Comparison of ENCODE assay signal across 20 cellular contexts in the genomic region with DNA sequence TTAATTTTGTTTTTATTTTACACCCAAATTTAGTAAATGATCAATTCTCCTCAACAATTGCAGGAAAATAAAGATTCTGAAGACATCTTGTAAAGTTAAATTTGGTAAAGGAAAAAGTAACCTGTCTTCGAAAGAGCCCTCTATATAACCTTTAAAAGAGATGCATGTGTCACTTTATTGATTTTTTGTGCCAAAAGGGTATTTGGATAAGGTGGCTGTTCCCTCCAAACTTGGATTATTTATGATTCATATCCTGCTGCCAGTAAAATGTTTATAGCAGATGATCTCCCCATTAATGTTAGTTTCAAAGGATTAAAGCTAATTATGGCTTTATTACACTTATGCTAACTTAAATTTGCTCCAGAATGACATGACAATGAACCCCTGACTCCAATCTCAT.
DNase-seq lines count a peak whose midpoint lies in the region; ATAC-seq, FAIRE-seq and TF ChIP-seq lines count a peak whose summit lies in the region.
"Had no signal": no experiment of that assay in that cellular context is flagged by ENCODE, and none has a peak within 500 bp of the region (broad histone marks: within the 10 kb centered on the region; RNA-seq: fewer than 3 reads in every experiment).

No MANE protein-coding gene starts in this region.

- H3K79me2 ChIP-seq in PC-3 (ENCODE audit: low read length) = no peaks in the 10 kb centered on the region

- ATAC-seq in PC-3 = peak; percentile 89
- ATAC-seq: HepG2 had no signal

- BruUV-seq in A673 (replicated peaks; lab: Mats Ljungman, UMichigan) (no TSS peak), PC-3 (replicated peaks; lab: Mats Ljungman, UMichigan) (no TSS peak)

- H3K4me1 Mint-ChIP-seq in neural crest cell = peaks cover 12% of the 10 kb centered on the region
- H3K4me1 Mint-ChIP-seq: CD8-positive, alpha-beta memory T cell had no signal

- POLR2A ChIA-PET in A673 (lab: Charles Lee; ENCODE audit: low non-redundant PET) = no interaction called here
- POLR2A ChIA-PET in PC-3 (lab: Charles Lee; ENCODE audit: unreplicated experiment) = no interaction called here

- H3K36me3 ChIP-seq in A673 (ENCODE audit: insufficient read depth, low read length, poor library complexity, severe bottlenecking) (no peaks in the 10 kb centered on the region), PC-3 (ENCODE audit: low read depth, low read length) (no peaks in the 10 kb centered on the region), SJCRH30 (no peaks in the 10 kb centered on the region), esophagus squamous epithelium (no peaks in the 10 kb centered on the region)
- H3K36me3 ChIP-seq: BLaER1 had no signal

- H3K4me1 ChIP-seq in A673 (ENCODE audit: insufficient read depth, low read length, poor library complexity, severe bottlenecking) (peaks cover 52% of the 10 kb centered on the region), PC-3 (ENCODE audit: insufficient read depth, low read length) (peaks cover 26% of the 10 kb centered on the region), SJCRH30 (peaks cover 11% of the 10 kb centered on the region), esophagus squamous epithelium (peaks cover 3 to 36% (median 10%) of the 10 kb centered on the region in 3 donors)
- H3K4me1 ChIP-seq: BLaER1, Caco-2 had no signal

- intact Hi-C loops in A673 (cut with micrococcal nuclease; ENCODE audit: unreplicated experiment) = no loop called here
- intact Hi-C loops in PC-3 (cut with micrococcal nuclease) = loop anchor here (5.0 kb wide), 1 partner anchor 94 kb away; no protein-coding TSS in a partner anchor
- intact Hi-C loops in esophagus squamous epithelium (cut with DNase I) = no loop called here

- no peak for FAIRE-seq in RCC 7860 (lab: Jason Lieb, UNC)
- FAIRE-seq: GM18507, HepG2, HTR-8/SVneo had no signal

- H3K27me3 Mint-ChIP-seq in neural crest cell (ENCODE audit: low read depth) = no peaks in the 10 kb centered on the region

- H3K9ac ChIP-seq in PC-3 (ENCODE audit: low read length) = peak overlapping the region; percentile 28; the same call in 1 of the 2 replicates
- H3K9ac ChIP-seq: BLaER1 had no signal

- no peak overlapping the region for H2AFZ ChIP-seq in PC-3 (ENCODE audit: low read length)

- no peak for TF ChIP-seq POLR2A in esophagus squamous epithelium (IDR thresholded peaks at IDR 0.05)

- H3K4me3 Mint-ChIP-seq in neural crest cell = no peak overlapping the region
- H3K4me3 Mint-ChIP-seq: CD8-positive, alpha-beta memory T cell; H9; HFFc6 had no signal

- DNase-seq in A673 (ENCODE audit: low spot score) (peak; percentile 77), LNCaP clone FGC (ENCODE audit: low read depth) (peak; percentile 55), PC-3 (peak; percentile 89), neural crest cell (ENCODE audit: low read depth, low spot score) (no peak), SJCRH30 (no peak), RCC 7860 (ENCODE audit: low spot score) (no peak), esophagus squamous epithelium (lab: John Stamatoyannopoulos, UW) (no peak)
- DNase-seq in activated CD4-positive, alpha-beta T cell treated with anti-CD3 and anti-CD28 coated beads for 4 hours = no peak
- DNase-seq: AML-193; Caco-2; CD8-positive, alpha-beta memory T cell; GF-D8; GOT3; H9; HFFc6 had no signal

- H3K4me3 ChIP-seq in A673 (ENCODE audit: low read depth, low read length, poor library complexity, severe bottlenecking) (no peak overlapping the region), LNCaP clone FGC (ENCODE audit: low read depth, low read length) (no peak overlapping the region), PC-3 (ENCODE audit: low read length) (no peak overlapping the region), SJCRH30 (no peak overlapping the region), esophagus squamous epithelium (no peak overlapping the region)
- H3K4me3 ChIP-seq: BLaER1 had no signal

- H3K36me3 Mint-ChIP-seq in neural crest cell (ENCODE audit: low read depth) = no peaks in the 10 kb centered on the region

- 63 to 70% methylated on average over 1 of the region's 1 CpG for WGBS in esophagus squamous epithelium, 2 donors

- H4K20me1 ChIP-seq in PC-3 (ENCODE audit: low read length) = no peaks in the 10 kb centered on the region
- H4K20me1 ChIP-seq: BLaER1 had no signal

- H3K9me2 ChIP-seq in PC-3 (replicated peaks; ENCODE audit: low read length) = no peaks in the 10 kb centered on the region

- CTCF ChIA-PET in A673 (lab: Charles Lee) (no interaction called here), PC-3 (lab: Charles Lee) (no interaction called here)

- TF ChIP-seq CTCF in A673 (conservative IDR thresholded peaks at IDR 0.05; ENCODE audit: low read depth, low read length) (no peak), LNCaP clone FGC (IDR thresholded peaks at IDR 0.05; ENCODE audit: control insufficient read depth, extremely low read depth, insufficient read depth) (no peak), PC-3 (conservative IDR thresholded peaks at IDR 0.05; ENCODE audit: low read depth, low read length) (no peak), neural crest cell (conservative IDR thresholded peaks at IDR 0.05) (no peak), esophagus squamous epithelium (IDR thresholded peaks at IDR 0.05) (no peak)

- peak overlapping the region; percentile 61 for H3K27ac ChIP-seq in A673 (ENCODE audit: low read depth, low read length, poor library complexity, severe bottlenecking)
- peak overlapping the region; percentile 84 for H3K27ac ChIP-seq in PC-3 (ENCODE audit: low read length)
- no peak overlapping the region for H3K27ac ChIP-seq in SJCRH30
- no peak overlapping the region for H3K27ac ChIP-seq in esophagus squamous epithelium
- H3K27ac ChIP-seq: 22Rv1, BLaER1 had no signal

- H3K4me2 ChIP-seq in PC-3 (ENCODE audit: low read length) = 0 out of 2 replicates have a peak overlapping the region, but pooled peaks have one; percentile 10
- H3K4me2 ChIP-seq: BLaER1 had no signal

- H3K9me3 ChIP-seq in A673 (ENCODE audit: low read depth, low read length, poor library complexity, severe bottlenecking) (peaks cover 6% of the 10 kb centered on the region), PC-3 (ENCODE audit: low read length) (no peaks in the 10 kb centered on the region), SJCRH30 (replicated peaks) (no peaks in the 10 kb centered on the region; the same call in 1 of the 2 replicates), esophagus squamous epithelium (no peaks in the 10 kb centered on the region)
- H3K9me3 ChIP-seq: BLaER1, Caco-2 had no signal

- H3K9me3 Mint-ChIP-seq in neural crest cell = peaks cover 10% of the 10 kb centered on the region
- H3K9me3 Mint-ChIP-seq: CD8-positive, alpha-beta memory T cell; HFFc6 had no signal

- peak overlapping the region; percentile 17 for H3K27ac Mint-ChIP-seq in neural crest cell (ENCODE audit: unreplicated experiment)
- H3K27ac Mint-ChIP-seq: CD8-positive, alpha-beta memory T cell; H9; HFFc6 had no signal

- H3K27me3 ChIP-seq in A673 (replicated peaks; ENCODE audit: insufficient read depth, low read depth, low read length, poor library complexity) = no peaks in the 10 kb centered on the region
- no peaks in the 10 kb centered on the region for H3K27me3 ChIP-seq in PC-3 (ENCODE audit: low read length)
- H3K27me3 ChIP-seq in SJCRH30 = no peaks in the 10 kb centered on the region
- H3K27me3 ChIP-seq in esophagus squamous epithelium = no peaks in the 10 kb centered on the region
- H3K27me3 ChIP-seq: BLaER1 had no signal

- no peaks in the 10 kb centered on the region for H3F3A ChIP-seq in PC-3 (ENCODE audit: low read length, unreplicated experiment)

Comparison
In these comparisons a context has a peak if more than half of its experiments do, and no peak if none do; other contexts are left out.
1. DNase-seq: peak in A673 (single experiment), LNCaP clone FGC (single experiment) and PC-3 (single experiment); none in neural crest cell (single experiment), SJCRH30 (0 of 2), RCC 7860 (single experiment), activated CD4-positive, alpha-beta T cell treated with anti-CD3 and anti-CD28 coated beads for 4 hours (0 of 2) and esophagus squamous epithelium (single experiment).
2. H3K27ac ChIP-seq: peak in A673 (single experiment) and PC-3 (single experiment); none in SJCRH30 (single experiment) and esophagus squamous epithelium (0 of 4).